8 cellular contexts compared by ENCODE assay signal in the genomic region with DNA sequence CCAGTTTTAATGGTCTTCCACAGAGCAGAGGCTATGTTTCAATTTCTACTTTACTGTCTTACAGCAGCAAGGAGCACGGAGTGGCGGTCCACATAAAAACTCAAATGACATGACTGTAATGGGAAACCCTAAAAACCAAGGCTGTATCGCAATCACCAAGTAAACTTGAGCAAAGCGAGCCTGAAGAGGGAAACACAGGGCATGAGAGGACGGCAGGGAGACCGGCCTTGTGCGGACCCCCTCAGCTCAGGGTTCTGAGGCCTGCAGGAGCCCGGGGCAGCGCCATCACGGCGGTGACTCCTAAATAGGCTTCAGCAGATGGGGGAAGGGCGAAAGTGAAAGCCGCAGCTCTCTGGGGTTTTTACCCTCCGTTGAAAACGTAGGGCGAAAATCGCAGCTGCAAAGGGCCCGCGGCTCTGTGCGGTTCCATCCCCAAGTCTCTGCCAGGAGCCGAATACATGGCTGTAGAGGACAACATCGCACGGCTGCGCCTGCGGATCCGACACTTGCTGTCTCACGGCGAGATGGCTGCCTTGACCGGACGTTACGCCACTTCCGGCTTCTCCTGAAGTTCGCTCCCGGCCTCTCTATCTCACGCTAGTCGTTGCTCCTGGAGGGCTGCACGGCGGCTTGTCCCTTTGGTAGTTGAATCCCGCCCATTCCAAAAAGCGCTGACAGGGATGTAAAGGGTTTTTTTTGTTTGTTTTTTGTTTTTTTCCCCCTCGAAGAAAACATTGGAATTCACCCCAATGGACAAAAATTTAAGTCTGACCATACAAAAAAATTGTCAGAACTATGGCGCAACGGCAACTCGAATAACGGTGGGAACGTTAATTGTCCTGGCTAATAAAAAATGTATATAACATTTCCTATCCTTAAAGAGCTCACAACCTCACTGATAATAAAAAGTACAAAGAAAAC. TPM values are rescaled to one million over a fixed set of nuclear protein-coding genes. Genes with fewer than 3 reads are reported as not detected.
DNase-seq lines count a peak whose midpoint lies in the region; ATAC-seq, FAIRE-seq and TF ChIP-seq lines count a peak whose summit lies in the region.

PSMB1 (minus strand) TSS at position 543 of the 921 bp plus-strand sequence; CDS start at position 478, 65 bp downstream.

- peaks cover 4% of the 10 kb centered on the region for H3K4me1 Mint-ChIP-seq in brain

- intact Hi-C loops in sigmoid colon (cut with DNase I): loop anchor here (1.0 to 5.0 kb wide), 2 partner anchors 246 to 802 kb away; partner anchors contain the start of genes DYNLT2, ERMARD and FAM120B

- peak; percentile 94 to 98 for TF ChIP-seq POLR2A in sigmoid colon (IDR thresholded peaks at IDR 0.05)

- TF ChIP-seq CTCF in brain (conservative IDR thresholded peaks at IDR 0.05) (no peak), sigmoid colon (IDR thresholded peaks at IDR 0.05) (no peak)

- H3K27me3 Mint-ChIP-seq in brain: no peaks in the 10 kb centered on the region

- WGBS in sigmoid colon, 2 donors: 0% methylated on average over 46 of the region's 46 CpGs

- no peaks in the 10 kb centered on the region for H3K9me3 ChIP-seq in sigmoid colon

- H3K27ac Mint-ChIP-seq in brain: no peak within 1 kb of the TSS

- H3K27ac ChIP-seq in sigmoid colon: peak within 1 kb of the TSS; percentile 92 to 94 (median 93)

- ATAC-seq in HG03045 (IDR thresholded peaks at IDR 0.05; ENCODE audit: unreplicated experiment): peak; percentile 55

- H3K4me1 ChIP-seq in sigmoid colon: peaks cover 0 to 58% (median 50%) of the 10 kb centered on the region in 4 donors

- H3K9me3 Mint-ChIP-seq in brain: no peaks in the 10 kb centered on the region

- H3K36me3 ChIP-seq in sigmoid colon: peaks cover 0 to 24% (median 6%) of the 10 kb centered on the region in 4 donors

- DNase-seq in NCI-H2081 (lab: John Stamatoyannopoulos, UW) (peak; percentile 82 to 91), NCI-H2081 treated with DMSO at 0.1 percent for 48 hours (lab: John Stamatoyannopoulos, UW) (no peak), NCI-H2107 treated with DMSO at 0.1 percent for 48 hours (lab: John Stamatoyannopoulos, UW; ENCODE audit: unreplicated experiment) (peak; percentile 90), iPS DF 4.7 (ENCODE audit: extremely low read depth, low spot score) (peak; percentile 91), sigmoid colon (peak; percentile 97)

- TF ChIP-seq EP300 in sigmoid colon (IDR thresholded peaks at IDR 0.05): peak in 1 of 4 donors; percentile 65

- H3K36me3 Mint-ChIP-seq in brain: peaks cover 34% of the 10 kb centered on the region

- peak; percentile 60 for FAIRE-seq in TTC549 (lab: Jason Lieb, UNC)

- peak within 1 kb of the TSS; percentile 71 to 92 (median 87) for H3K4me3 ChIP-seq in sigmoid colon

- no peaks in the 10 kb centered on the region for H3K27me3 ChIP-seq in sigmoid colon

- no peak within 1 kb of the TSS for H3K4me3 Mint-ChIP-seq in brain

RNA-seq across cellular contexts. Expression of gene PSMB1, which starts in this region (rescaled TPM):
- polyA plus RNA-seq in brain (ENCODE audit: insufficient read depth, low read depth, low replicate concordance) (419 TPM), sigmoid colon (100 to 1,000 TPM; 265 to 287 (median 271) TPM)
- total RNA-seq in sigmoid colon: 100 to 1,000 TPM; 142 to 265 (median 219) TPM
